Comparison of ENCODE assay signal across 9 cellular contexts in genomic region chr18:58785171-58785805, GRCh38.
DNase-seq lines count a peak whose midpoint lies in the region; ATAC-seq, FAIRE-seq and TF ChIP-seq lines count a peak whose summit lies in the region.
"Had no signal": no experiment of that assay in that cellular context is flagged by ENCODE, and none has a peak within 500 bp of the region (broad histone marks: within the 10 kb centered on the region; RNA-seq: fewer than 3 reads in every experiment).

No MANE protein-coding gene starts in this region.

- no peaks in the 10 kb centered on the region for H3K36me3 Mint-ChIP-seq in activated T-cell treated with anti-CD3 and anti-CD28 coated beads, Interleukin-2, amount 50 U/mL, for 4 hours (ENCODE audit: insufficient read depth)

- H3K9me3 Mint-ChIP-seq in activated T-cell treated with anti-CD3 and anti-CD28 coated beads, Interleukin-2, amount 50 U/mL, for 4 hours, result no peaks in the 10 kb centered on the region

- peaks cover 20% of the 10 kb centered on the region for H3K27me3 Mint-ChIP-seq in activated T-cell treated with anti-CD3 and anti-CD28 coated beads, Interleukin-2, amount 50 U/mL, for 4 hours (ENCODE audit: low read depth)

- ATAC-seq in HG03469 (IDR thresholded peaks at IDR 0.05; ENCODE audit: unreplicated experiment), result no peak
- no peak for ATAC-seq in activated T-cell treated with anti-CD3 and anti-CD28 coated beads, Interleukin-2, amount 50 U/mL, for 4 hours

- H3K9me3 ChIP-seq in small intestine (ENCODE audit: control insufficient read depth, low read depth), result no peaks in the 10 kb centered on the region
- H3K9me3 ChIP-seq: adrenal gland had no signal

- WGBS in small intestine, 3 donors, result 39 to 64% (median 49%) methylated on average over 13 of the region's 13 CpGs

- peak overlapping the region in 1 of 2 donors; percentile 22 for H3K27ac ChIP-seq in small intestine (ENCODE audit: low read depth in 1 of 2, low read length in 1 of 2)

- H3K4me3 ChIP-seq in fibroblast of villous mesenchyme (ENCODE audit: low read depth, low read length), result no peak overlapping the region
- H3K4me3 ChIP-seq in small intestine (ENCODE audit: low read depth in 1 of 2, low read length in 2 of 2), result no peak overlapping the region
- H3K4me3 ChIP-seq: adrenal gland had no signal

- H3K36me3 ChIP-seq in small intestine (ENCODE audit: control insufficient read depth in 2 of 2, insufficient read depth in 2 of 2, low read length in 2 of 2), result no peaks in the 10 kb centered on the region
- H3K36me3 ChIP-seq: adrenal gland had no signal

- FAIRE-seq in RCC 7860 (lab: Jason Lieb, UNC) (peak; percentile 75), small intestine (lab: Jason Lieb, UNC) (no peak), GM12892 (lab: Jason Lieb, UNC) (no peak)

- no peaks in the 10 kb centered on the region for H3K4me1 Mint-ChIP-seq in activated T-cell treated with anti-CD3 and anti-CD28 coated beads, Interleukin-2, amount 50 U/mL, for 4 hours (ENCODE audit: low read depth)

- no peaks in the 10 kb centered on the region for H3K27me3 ChIP-seq in small intestine (ENCODE audit: control insufficient read depth in 2 of 2, insufficient read depth in 2 of 2, low read length in 2 of 2)
- H3K27me3 ChIP-seq: adrenal gland had no signal

- TF ChIP-seq POLR2A in GM12892 (IDR thresholded peaks at IDR 0.05; ENCODE audit: low read depth, low read length), result no peak

- TF ChIP-seq CTCF in fibroblast of villous mesenchyme (IDR thresholded peaks at IDR 0.05; ENCODE audit: insufficient read depth, low read depth, low read length), result peak; percentile 25

- DNase-seq in GM03348 (ENCODE audit: low spot score), result peak; percentile 83
- peak; percentile 80 for DNase-seq in RCC 7860 (ENCODE audit: low spot score)
- peak; percentile 92 for DNase-seq in fibroblast of villous mesenchyme (ENCODE audit: low read depth)
- DNase-seq in small intestine, result peak; percentile 7
- no peak for DNase-seq in GM12892 (ENCODE audit: insufficient read length)
- no peak for DNase-seq in activated T-cell treated with anti-CD3 and anti-CD28 coated beads, Interleukin-2, amount 50 U/mL, for 4 hours
- no peak for DNase-seq in NCI-H526 (lab: John Stamatoyannopoulos, UW)

- H3K4me1 ChIP-seq in small intestine (ENCODE audit: control insufficient read depth in 2 of 2, insufficient read depth in 1 of 2, low read depth in 1 of 2, low read length in 1 of 2), result peaks cover 2 to 3% of the 10 kb centered on the region in 2 donors

- H3K4me3 Mint-ChIP-seq in activated T-cell treated with anti-CD3 and anti-CD28 coated beads, Interleukin-2, amount 50 U/mL, for 4 hours, result no peak overlapping the region

Comparison
In these comparisons a context has a peak if more than half of its experiments do, and no peak if none do; other contexts are left out.
1. DNase-seq: peak in GM03348 (single experiment), RCC 7860 (single experiment), fibroblast of villous mesenchyme (single experiment) and small intestine (single experiment); none in GM12892 (single experiment), activated T-cell treated with anti-CD3 and anti-CD28 coated beads, Interleukin-2, amount 50 U/mL, for 4 hours (single experiment) and NCI-H526 (0 of 2).